In the genomic region with DNA sequence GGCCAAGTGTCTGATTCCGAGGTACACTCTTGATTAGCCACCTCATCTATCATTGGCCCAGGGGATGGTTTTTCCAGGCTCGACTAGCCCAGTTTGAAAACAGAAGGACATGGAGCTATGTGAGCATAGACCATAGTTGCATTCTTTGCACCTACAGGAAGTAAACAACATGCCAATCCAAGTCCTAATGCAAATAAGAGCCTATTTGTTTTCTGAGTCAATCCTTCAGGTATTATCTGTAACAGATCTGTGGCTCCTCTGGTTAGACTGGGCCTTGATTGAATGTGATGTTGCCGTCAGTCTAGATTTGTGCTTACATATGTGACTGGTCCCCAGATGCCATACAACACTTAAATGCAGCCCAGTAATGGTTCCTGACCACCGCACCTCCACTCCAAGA, we compare ENCODE assay signal across 1 cellular context.
TF ChIP-seq lines count a peak whose summit lies in the region.

No MANE protein-coding gene starts in this region.

TF ChIP-seq in HepG2, 621 proteins besides CTCF, POLR2A, EP300 and RAD21 (continued from another document and continues in another):
- TF ChIP-seq ZNF124 (CRISPR knock-in tag; IDR thresholded peaks at IDR 0.05) (no peak), ZNF839 (CRISPR knock-in tag; IDR thresholded peaks at IDR 0.05; ENCODE audit: borderline replicate concordance) (no peak), ZNF253 (CRISPR knock-in tag; IDR thresholded peaks at IDR 0.05; ENCODE audit: borderline replicate concordance) (no peak), ZNF720 (CRISPR knock-in tag; IDR thresholded peaks at IDR 0.05) (no peak), HOXA7 (CRISPR knock-in tag; IDR thresholded peaks at IDR 0.05) (no peak), XBP1 (CRISPR knock-in tag; IDR thresholded peaks at IDR 0.05) (no peak), ZNF83 (CRISPR knock-in tag; IDR thresholded peaks at IDR 0.05; ENCODE audit: borderline replicate concordance) (no peak), HDAC1 (CRISPR knock-in tag; IDR thresholded peaks at IDR 0.05) (peak; percentile 63), ONECUT2 (CRISPR knock-in tag; IDR thresholded peaks at IDR 0.05) (no peak), NBN (conservative IDR thresholded peaks at IDR 0.05) (no peak), ZNF644 (CRISPR knock-in tag; IDR thresholded peaks at IDR 0.05; ENCODE audit: low read depth) (peak; percentile 84; the same call in 1 of the 2 replicates), ZNF841 (CRISPR knock-in tag; IDR thresholded peaks at IDR 0.05; ENCODE audit: borderline replicate concordance) (no peak), GATAD1 (CRISPR knock-in tag; IDR thresholded peaks at IDR 0.05) (peak; percentile 43; the same call in 1 of the 2 replicates), GTF3A (CRISPR knock-in tag; conservative IDR thresholded peaks at IDR 0.05) (no peak), RBM39 (IDR thresholded peaks at IDR 0.05; ENCODE audit: low read depth, low read length, poor library complexity, severe bottlenecking) (no peak), ZNF441 (CRISPR knock-in tag; IDR thresholded peaks at IDR 0.05; ENCODE audit: borderline replicate concordance) (no peak), ZNF251 (CRISPR knock-in tag; IDR thresholded peaks at IDR 0.05) (no peak), SIX4 (CRISPR knock-in tag; IDR thresholded peaks at IDR 0.05) (0 out of 2 replicates have a peak, but pooled peaks have one; percentile 30), ZNF652 (CRISPR knock-in tag; IDR thresholded peaks at IDR 0.05; ENCODE audit: borderline replicate concordance, low read depth) (no peak), KDM5A (IDR thresholded peaks at IDR 0.05; ENCODE audit: borderline replicate concordance, low read length) (no peak), ZNF235 (CRISPR knock-in tag; IDR thresholded peaks at IDR 0.05; ENCODE audit: borderline replicate concordance) (no peak), SP1 (IDR thresholded peaks at IDR 0.05) (no peak), SP1 (CRISPR knock-in tag; IDR thresholded peaks at IDR 0.05) (no peak), ZFP36 (IDR thresholded peaks at IDR 0.05; ENCODE audit: borderline replicate concordance, low read depth, low read length, partially characterized antibody) (peak; percentile 77), HDAC2 (CRISPR knock-in tag; IDR thresholded peaks at IDR 0.05) (peak; percentile 81; the same call in 1 of the 2 replicates), ZNF496 (CRISPR knock-in tag; IDR thresholded peaks at IDR 0.05; ENCODE audit: insufficient replicate concordance) (no peak), ZFY (CRISPR knock-in tag; IDR thresholded peaks at IDR 0.05) (0 out of 2 replicates have a peak, but pooled peaks have one; percentile 28), XRCC5 (optimal IDR thresholded peaks at IDR 0.05; ENCODE audit: low read length) (no peak), ZNF501 (CRISPR knock-in tag; IDR thresholded peaks at IDR 0.05) (no peak), CAMTA2 (CRISPR knock-in tag; IDR thresholded peaks at IDR 0.05; ENCODE audit: borderline replicate concordance) (no peak)
- TF ChIP-seq, protein P1, sequence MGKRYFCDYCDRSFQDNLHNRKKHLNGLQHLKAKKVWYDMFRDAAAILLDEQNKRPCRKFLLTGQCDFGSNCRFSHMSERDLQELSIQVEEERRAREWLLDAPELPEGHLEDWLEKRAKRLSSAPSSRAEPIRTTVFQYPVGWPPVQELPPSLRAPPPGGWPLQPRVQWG (CRISPR knock-in tag; IDR thresholded peaks at IDR 0.05; ENCODE audit: borderline replicate concordance, low read depth): no peak
- TF ChIP-seq, protein P2, sequence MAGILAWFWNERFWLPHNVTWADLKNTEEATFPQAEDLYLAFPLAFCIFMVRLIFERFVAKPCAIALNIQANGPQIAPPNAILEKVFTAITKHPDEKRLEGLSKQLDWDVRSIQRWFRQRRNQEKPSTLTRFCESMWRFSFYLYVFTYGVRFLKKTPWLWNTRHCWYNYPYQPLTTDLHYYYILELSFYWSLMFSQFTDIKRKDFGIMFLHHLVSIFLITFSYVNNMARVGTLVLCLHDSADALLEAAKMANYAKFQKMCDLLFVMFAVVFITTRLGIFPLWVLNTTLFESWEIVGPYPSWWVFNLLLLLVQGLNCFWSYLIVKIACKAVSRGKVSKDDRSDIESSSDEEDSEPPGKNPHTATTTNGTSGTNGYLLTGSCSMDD (CRISPR knock-in tag; IDR thresholded peaks at IDR 0.05): no peak
- TF ChIP-seq, protein P3, sequence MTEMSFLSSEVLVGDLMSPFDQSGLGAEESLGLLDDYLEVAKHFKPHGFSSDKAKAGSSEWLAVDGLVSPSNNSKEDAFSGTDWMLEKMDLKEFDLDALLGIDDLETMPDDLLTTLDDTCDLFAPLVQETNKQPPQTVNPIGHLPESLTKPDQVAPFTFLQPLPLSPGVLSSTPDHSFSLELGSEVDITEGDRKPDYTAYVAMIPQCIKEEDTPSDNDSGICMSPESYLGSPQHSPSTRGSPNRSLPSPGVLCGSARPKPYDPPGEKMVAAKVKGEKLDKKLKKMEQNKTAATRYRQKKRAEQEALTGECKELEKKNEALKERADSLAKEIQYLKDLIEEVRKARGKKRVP (CRISPR knock-in tag; IDR thresholded peaks at IDR 0.05): peak in 1 of 2 experiments; percentile 85; a peak in 2 of 4 replicates
- TF ChIP-seq, protein P4, sequence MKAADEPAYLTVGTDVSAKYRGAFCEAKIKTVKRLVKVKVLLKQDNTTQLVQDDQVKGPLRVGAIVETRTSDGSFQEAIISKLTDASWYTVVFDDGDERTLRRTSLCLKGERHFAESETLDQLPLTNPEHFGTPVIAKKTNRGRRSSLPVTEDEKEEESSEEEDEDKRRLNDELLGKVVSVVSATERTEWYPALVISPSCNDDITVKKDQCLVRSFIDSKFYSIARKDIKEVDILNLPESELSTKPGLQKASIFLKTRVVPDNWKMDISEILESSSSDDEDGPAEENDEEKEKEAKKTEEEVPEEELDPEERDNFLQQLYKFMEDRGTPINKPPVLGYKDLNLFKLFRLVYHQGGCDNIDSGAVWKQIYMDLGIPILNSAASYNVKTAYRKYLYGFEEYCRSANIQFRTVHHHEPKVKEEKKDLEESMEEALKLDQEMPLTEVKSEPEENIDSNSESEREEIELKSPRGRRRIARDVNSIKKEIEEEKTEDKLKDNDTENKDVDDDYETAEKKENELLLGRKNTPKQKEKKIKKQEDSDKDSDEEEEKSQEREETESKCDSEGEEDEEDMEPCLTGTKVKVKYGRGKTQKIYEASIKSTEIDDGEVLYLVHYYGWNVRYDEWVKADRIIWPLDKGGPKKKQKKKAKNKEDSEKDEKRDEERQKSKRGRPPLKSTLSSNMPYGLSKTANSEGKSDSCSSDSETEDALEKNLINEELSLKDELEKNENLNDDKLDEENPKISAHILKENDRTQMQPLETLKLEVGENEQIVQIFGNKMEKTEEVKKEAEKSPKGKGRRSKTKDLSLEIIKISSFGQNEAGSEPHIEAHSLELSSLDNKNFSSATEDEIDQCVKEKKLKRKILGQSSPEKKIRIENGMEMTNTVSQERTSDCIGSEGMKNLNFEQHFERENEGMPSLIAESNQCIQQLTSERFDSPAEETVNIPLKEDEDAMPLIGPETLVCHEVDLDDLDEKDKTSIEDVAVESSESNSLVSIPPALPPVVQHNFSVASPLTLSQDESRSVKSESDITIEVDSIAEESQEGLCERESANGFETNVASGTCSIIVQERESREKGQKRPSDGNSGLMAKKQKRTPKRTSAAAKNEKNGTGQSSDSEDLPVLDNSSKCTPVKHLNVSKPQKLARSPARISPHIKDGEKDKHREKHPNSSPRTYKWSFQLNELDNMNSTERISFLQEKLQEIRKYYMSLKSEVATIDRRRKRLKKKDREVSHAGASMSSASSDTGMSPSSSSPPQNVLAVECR (CRISPR knock-in tag; IDR thresholded peaks at IDR 0.05; ENCODE audit: borderline replicate concordance): no peak
- TF ChIP-seq, protein P5, sequence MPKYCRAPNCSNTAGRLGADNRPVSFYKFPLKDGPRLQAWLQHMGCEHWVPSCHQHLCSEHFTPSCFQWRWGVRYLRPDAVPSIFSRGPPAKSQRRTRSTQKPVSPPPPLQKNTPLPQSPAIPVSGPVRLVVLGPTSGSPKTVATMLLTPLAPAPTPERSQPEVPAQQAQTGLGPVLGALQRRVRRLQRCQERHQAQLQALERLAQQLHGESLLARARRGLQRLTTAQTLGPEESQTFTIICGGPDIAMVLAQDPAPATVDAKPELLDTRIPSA (CRISPR knock-in tag; IDR thresholded peaks at IDR 0.05; ENCODE audit: borderline replicate concordance): no peak
- TF ChIP-seq, protein P6, sequence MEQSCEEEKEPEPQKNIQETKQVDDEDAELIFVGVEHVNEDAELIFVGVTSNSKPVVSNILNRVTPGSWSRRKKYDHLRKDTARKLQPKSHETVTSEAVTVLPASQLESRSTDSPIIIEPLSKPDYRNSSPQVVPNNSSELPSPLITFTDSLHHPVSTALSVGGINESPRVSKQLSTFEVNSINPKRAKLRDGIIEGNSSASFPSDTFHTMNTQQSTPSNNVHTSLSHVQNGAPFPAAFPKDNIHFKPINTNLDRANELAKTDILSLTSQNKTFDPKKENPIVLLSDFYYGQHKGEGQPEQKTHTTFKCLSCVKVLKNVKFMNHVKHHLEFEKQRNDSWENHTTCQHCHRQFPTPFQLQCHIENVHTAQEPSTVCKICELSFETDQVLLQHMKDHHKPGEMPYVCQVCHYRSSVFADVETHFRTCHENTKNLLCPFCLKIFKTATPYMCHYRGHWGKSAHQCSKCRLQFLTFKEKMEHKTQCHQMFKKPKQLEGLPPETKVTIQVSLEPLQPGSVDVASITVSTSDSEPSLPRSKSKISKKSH (CRISPR knock-in tag; IDR thresholded peaks at IDR 0.05; ENCODE audit: borderline replicate concordance): no peak
- TF ChIP-seq, protein P7, sequence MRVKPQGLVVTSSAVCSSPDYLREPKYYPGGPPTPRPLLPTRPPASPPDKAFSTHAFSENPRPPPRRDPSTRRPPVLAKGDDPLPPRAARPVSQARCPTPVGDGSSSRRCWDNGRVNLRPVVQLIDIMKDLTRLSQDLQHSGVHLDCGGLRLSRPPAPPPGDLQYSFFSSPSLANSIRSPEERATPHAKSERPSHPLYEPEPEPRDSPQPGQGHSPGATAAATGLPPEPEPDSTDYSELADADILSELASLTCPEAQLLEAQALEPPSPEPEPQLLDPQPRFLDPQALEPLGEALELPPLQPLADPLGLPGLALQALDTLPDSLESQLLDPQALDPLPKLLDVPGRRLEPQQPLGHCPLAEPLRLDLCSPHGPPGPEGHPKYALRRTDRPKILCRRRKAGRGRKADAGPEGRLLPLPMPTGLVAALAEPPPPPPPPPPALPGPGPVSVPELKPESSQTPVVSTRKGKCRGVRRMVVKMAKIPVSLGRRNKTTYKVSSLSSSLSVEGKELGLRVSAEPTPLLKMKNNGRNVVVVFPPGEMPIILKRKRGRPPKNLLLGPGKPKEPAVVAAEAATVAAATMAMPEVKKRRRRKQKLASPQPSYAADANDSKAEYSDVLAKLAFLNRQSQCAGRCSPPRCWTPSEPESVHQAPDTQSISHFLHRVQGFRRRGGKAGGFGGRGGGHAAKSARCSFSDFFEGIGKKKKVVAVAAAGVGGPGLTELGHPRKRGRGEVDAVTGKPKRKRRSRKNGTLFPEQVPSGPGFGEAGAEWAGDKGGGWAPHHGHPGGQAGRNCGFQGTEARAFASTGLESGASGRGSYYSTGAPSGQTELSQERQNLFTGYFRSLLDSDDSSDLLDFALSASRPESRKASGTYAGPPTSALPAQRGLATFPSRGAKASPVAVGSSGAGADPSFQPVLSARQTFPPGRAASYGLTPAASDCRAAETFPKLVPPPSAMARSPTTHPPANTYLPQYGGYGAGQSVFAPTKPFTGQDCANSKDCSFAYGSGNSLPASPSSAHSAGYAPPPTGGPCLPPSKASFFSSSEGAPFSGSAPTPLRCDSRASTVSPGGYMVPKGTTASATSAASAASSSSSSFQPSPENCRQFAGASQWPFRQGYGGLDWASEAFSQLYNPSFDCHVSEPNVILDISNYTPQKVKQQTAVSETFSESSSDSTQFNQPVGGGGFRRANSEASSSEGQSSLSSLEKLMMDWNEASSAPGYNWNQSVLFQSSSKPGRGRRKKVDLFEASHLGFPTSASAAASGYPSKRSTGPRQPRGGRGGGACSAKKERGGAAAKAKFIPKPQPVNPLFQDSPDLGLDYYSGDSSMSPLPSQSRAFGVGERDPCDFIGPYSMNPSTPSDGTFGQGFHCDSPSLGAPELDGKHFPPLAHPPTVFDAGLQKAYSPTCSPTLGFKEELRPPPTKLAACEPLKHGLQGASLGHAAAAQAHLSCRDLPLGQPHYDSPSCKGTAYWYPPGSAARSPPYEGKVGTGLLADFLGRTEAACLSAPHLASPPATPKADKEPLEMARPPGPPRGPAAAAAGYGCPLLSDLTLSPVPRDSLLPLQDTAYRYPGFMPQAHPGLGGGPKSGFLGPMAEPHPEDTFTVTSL (CRISPR knock-in tag; IDR thresholded peaks at IDR 0.05; ENCODE audit: borderline replicate concordance): peak; percentile 96
- TF ChIP-seq, protein P8, sequence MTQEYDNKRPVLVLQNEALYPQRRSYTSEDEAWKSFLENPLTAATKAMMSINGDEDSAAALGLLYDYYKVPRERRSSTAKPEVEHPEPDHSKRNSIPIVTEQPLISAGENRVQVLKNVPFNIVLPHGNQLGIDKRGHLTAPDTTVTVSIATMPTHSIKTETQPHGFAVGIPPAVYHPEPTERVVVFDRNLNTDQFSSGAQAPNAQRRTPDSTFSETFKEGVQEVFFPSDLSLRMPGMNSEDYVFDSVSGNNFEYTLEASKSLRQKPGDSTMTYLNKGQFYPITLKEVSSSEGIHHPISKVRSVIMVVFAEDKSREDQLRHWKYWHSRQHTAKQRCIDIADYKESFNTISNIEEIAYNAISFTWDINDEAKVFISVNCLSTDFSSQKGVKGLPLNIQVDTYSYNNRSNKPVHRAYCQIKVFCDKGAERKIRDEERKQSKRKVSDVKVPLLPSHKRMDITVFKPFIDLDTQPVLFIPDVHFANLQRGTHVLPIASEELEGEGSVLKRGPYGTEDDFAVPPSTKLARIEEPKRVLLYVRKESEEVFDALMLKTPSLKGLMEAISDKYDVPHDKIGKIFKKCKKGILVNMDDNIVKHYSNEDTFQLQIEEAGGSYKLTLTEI (CRISPR knock-in tag; conservative IDR thresholded peaks at IDR 0.05): no peak
- TF ChIP-seq, protein P9, sequence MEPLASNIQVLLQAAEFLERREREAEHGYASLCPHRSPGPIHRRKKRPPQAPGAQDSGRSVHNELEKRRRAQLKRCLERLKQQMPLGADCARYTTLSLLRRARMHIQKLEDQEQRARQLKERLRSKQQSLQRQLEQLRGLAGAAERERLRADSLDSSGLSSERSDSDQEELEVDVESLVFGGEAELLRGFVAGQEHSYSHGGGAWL (CRISPR knock-in tag; IDR thresholded peaks at IDR 0.05): no peak
- TF ChIP-seq, protein P10, sequence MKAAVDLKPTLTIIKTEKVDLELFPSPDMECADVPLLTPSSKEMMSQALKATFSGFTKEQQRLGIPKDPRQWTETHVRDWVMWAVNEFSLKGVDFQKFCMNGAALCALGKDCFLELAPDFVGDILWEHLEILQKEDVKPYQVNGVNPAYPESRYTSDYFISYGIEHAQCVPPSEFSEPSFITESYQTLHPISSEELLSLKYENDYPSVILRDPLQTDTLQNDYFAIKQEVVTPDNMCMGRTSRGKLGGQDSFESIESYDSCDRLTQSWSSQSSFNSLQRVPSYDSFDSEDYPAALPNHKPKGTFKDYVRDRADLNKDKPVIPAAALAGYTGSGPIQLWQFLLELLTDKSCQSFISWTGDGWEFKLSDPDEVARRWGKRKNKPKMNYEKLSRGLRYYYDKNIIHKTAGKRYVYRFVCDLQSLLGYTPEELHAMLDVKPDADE (CRISPR knock-in tag; IDR thresholded peaks at IDR 0.05): no peak
- TF ChIP-seq, protein P11, sequence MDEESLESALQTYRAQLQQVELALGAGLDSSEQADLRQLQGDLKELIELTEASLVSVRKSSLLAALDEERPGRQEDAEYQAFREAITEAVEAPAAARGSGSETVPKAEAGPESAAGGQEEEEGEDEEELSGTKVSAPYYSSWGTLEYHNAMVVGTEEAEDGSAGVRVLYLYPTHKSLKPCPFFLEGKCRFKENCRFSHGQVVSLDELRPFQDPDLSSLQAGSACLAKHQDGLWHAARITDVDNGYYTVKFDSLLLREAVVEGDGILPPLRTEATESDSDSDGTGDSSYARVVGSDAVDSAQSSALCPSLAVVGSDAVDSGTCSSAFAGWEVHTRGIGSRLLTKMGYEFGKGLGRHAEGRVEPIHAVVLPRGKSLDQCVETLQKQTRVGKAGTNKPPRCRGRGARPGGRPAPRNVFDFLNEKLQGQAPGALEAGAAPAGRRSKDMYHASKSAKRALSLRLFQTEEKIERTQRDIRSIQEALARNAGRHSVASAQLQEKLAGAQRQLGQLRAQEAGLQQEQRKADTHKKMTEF (CRISPR knock-in tag; IDR thresholded peaks at IDR 0.05): peak; percentile 82
